In genomic region chr2:169225233-169225750, GRCh38 we compare ENCODE assay signal across 13 cellular contexts.
A peak's percentile ranks its signal among the peaks of the same experiment; 100 is the strongest.
DNase-seq lines count a peak whose midpoint lies in the region; TF ChIP-seq lines count a peak whose summit lies in the region.
"Had no signal": no experiment of that assay in that cellular context is flagged by ENCODE, and none has a peak within 500 bp of the region (broad histone marks: within the 10 kb centered on the region; RNA-seq: fewer than 3 reads in every experiment).

No MANE protein-coding gene starts in this region.

- 37 to 41% methylated on average over 2 of the region's 2 CpGs for WGBS in thyroid gland, 2 donors

- CTCF ChIA-PET in PC-9 (lab: Charles Lee), result no interaction called here
- CTCF ChIA-PET in activated naive CD4-positive, alpha-beta T cell treated with anti-CD3 and anti-CD28 coated beads, Interleukin-2, amount 10 ng/mL, durations not matched to agents 7 days and 5 days (lab: Charles Lee), result no interaction called here

- TF ChIP-seq CTCF in thyroid gland (IDR thresholded peaks at IDR 0.05), result peak in 2 of 6 experiments; percentile 25 to 30
- no peak for TF ChIP-seq CTCF in PC-9 (conservative IDR thresholded peaks at IDR 0.05)

- H3K9me2 ChIP-seq in PC-9 (ENCODE audit: insufficient read depth), result no peaks in the 10 kb centered on the region

- H3K4me1 Mint-ChIP-seq in activated naive CD4-positive, alpha-beta T cell treated with anti-CD3 and anti-CD28 coated beads, Interleukin-2, amount 10 ng/mL, durations not matched to agents 7 days and 5 days, result no peaks in the 10 kb centered on the region
- H3K4me1 Mint-ChIP-seq: CD14-positive monocyte, H9 had no signal

- peaks cover 25 to 52% of the 10 kb centered on the region in 2 donors for H3K4me1 ChIP-seq in thyroid gland
- H3K4me1 ChIP-seq in PC-9 (replicated peaks; ENCODE audit: insufficient read depth), result no peaks in the 10 kb centered on the region
- H3K4me1 ChIP-seq: BE2C, Caco-2 had no signal

- intact Hi-C loops in thyroid gland (cut with DNase I), result no loop called here
- intact Hi-C loops in PC-9 (cut with micrococcal nuclease; ENCODE audit: unreplicated experiment), result loop anchor here (10.0 kb wide), 1 partner anchor 110 kb away; no protein-coding TSS in a partner anchor

- TF ChIP-seq POLR2A in thyroid gland (IDR thresholded peaks at IDR 0.05), result peak in 1 of 2 donors; percentile 33

- POLR2A ChIA-PET in PC-9 (lab: Charles Lee; ENCODE audit: unreplicated experiment), result no interaction called here

- no TSS peak for BruUV-seq in PC-9 (replicated peaks; lab: Mats Ljungman, UMichigan)

- no peak overlapping the region for H3K27ac Mint-ChIP-seq in activated naive CD4-positive, alpha-beta T cell treated with anti-CD3 and anti-CD28 coated beads, Interleukin-2, amount 10 ng/mL, durations not matched to agents 7 days and 5 days
- H3K27ac Mint-ChIP-seq: CD14-positive monocyte; CD8-positive, alpha-beta T cell; H9 had no signal

- H3K27me3 ChIP-seq in thyroid gland (no peaks in the 10 kb centered on the region), PC-9 (ENCODE audit: insufficient read depth, low read depth) (no peaks in the 10 kb centered on the region)
- H3K27me3 ChIP-seq: BE2C had no signal

- no peak overlapping the region for H2AFZ ChIP-seq in PC-9

- H3K36me3 ChIP-seq in thyroid gland, result no peaks in the 10 kb centered on the region
- H3K36me3 ChIP-seq in PC-9 (ENCODE audit: low read depth), result no peaks in the 10 kb centered on the region
- H3K36me3 ChIP-seq: BE2C had no signal

- no peaks in the 10 kb centered on the region for H4K20me1 ChIP-seq in PC-9 (ENCODE audit: insufficient read depth)

- no peaks in the 10 kb centered on the region for H3K9me3 Mint-ChIP-seq in activated naive CD4-positive, alpha-beta T cell treated with anti-CD3 and anti-CD28 coated beads, Interleukin-2, amount 10 ng/mL, durations not matched to agents 7 days and 5 days
- H3K9me3 Mint-ChIP-seq: CD14-positive monocyte; CD8-positive, alpha-beta T cell; H9 had no signal

- H3K4me3 Mint-ChIP-seq in activated naive CD4-positive, alpha-beta T cell treated with anti-CD3 and anti-CD28 coated beads, Interleukin-2, amount 10 ng/mL, durations not matched to agents 7 days and 5 days, result no peak overlapping the region
- H3K4me3 Mint-ChIP-seq: CD14-positive monocyte; CD8-positive, alpha-beta T cell; H9 had no signal

- DNase-seq in COLO829 (ENCODE audit: low spot score), result peak; percentile 7
- peak; percentile 7 for DNase-seq in OCI-M1 (lab: John Stamatoyannopoulos, UW)
- DNase-seq in kidney glomerular epithelial cell (lab: John Stamatoyannopoulos, UW), result peak; percentile 6
- DNase-seq in thyroid gland, result peak; percentile 58 to 61
- no peak for DNase-seq in GM19238 (ENCODE audit: insufficient read length, low spot score)
- no peak for DNase-seq in PC-9
- no peak for DNase-seq in activated naive CD4-positive, alpha-beta T cell treated with anti-CD3 and anti-CD28 coated beads, Interleukin-2, amount 10 ng/mL, durations not matched to agents 7 days and 5 days
- DNase-seq: BE2C; Caco-2; CD8-positive, alpha-beta T cell; GOT3; H9 had no signal

- H3K27ac ChIP-seq in thyroid gland (peak overlapping the region; percentile 75 to 86 (median 75)), PC-9 (no peak overlapping the region)

- H3K27me3 Mint-ChIP-seq in activated naive CD4-positive, alpha-beta T cell treated with anti-CD3 and anti-CD28 coated beads, Interleukin-2, amount 10 ng/mL, durations not matched to agents 7 days and 5 days, result no peaks in the 10 kb centered on the region

- H3K36me3 Mint-ChIP-seq in activated naive CD4-positive, alpha-beta T cell treated with anti-CD3 and anti-CD28 coated beads, Interleukin-2, amount 10 ng/mL, durations not matched to agents 7 days and 5 days, result no peaks in the 10 kb centered on the region
- H3K36me3 Mint-ChIP-seq: CD14-positive monocyte; CD8-positive, alpha-beta T cell had no signal

- no peak overlapping the region for H3K4me2 ChIP-seq in PC-9

- H3K79me2 ChIP-seq in PC-9 (ENCODE audit: low read depth), result no peaks in the 10 kb centered on the region

- no peaks in the 10 kb centered on the region for H3F3A ChIP-seq in PC-9 (ENCODE audit: insufficient read depth, low read depth)

- H3K9me3 ChIP-seq in thyroid gland, result no peaks in the 10 kb centered on the region
- no peaks in the 10 kb centered on the region for H3K9me3 ChIP-seq in PC-9 (ENCODE audit: insufficient read depth, low read depth)
- H3K9me3 ChIP-seq: BE2C, Caco-2 had no signal

- H3K4me3 ChIP-seq in thyroid gland (replicated peaks in 1 of 3) (no peak overlapping the region), PC-9 (no peak overlapping the region)

Comparison
In these comparisons a context has a peak if more than half of its experiments do, and no peak if none do; other contexts are left out.
1. DNase-seq: peak in COLO829 (single experiment), OCI-M1 (single experiment), kidney glomerular epithelial cell (single experiment) and thyroid gland (2 of 2); none in GM19238 (single experiment), PC-9 (0 of 2) and activated naive CD4-positive, alpha-beta T cell treated with anti-CD3 and anti-CD28 coated beads, Interleukin-2, amount 10 ng/mL, durations not matched to agents 7 days and 5 days (single experiment).